ENCODE assay signal across 8 cellular contexts in genomic region chr11:119673389-119674336, GRCh38. TPM values are rescaled to one million over a fixed set of nuclear protein-coding genes. Genes with fewer than 3 reads are reported as not detected.
DNase-seq lines count a peak whose midpoint lies in the region; ATAC-seq and TF ChIP-seq lines count a peak whose summit lies in the region.

No MANE protein-coding gene starts in this region.

- H3K9ac ChIP-seq in KMS-11, result peak overlapping the region; percentile 74; the same call in 1 of the 2 replicates

- H3K4me2 ChIP-seq in KMS-11, result peak overlapping the region; percentile 73; the same call in 1 of the 2 replicates

- no peaks in the 10 kb centered on the region for H3K27me3 Mint-ChIP-seq in CD4-positive, alpha-beta memory T cell

- H3K27ac Mint-ChIP-seq in CD4-positive, alpha-beta memory T cell, result no peak overlapping the region

- H3K4me3 Mint-ChIP-seq in CD4-positive, alpha-beta memory T cell, result peak overlapping the region in 1 of 8 donors; percentile 23

- H3K9me3 Mint-ChIP-seq in CD4-positive, alpha-beta memory T cell, result no peaks in the 10 kb centered on the region

- H3K36me3 ChIP-seq in KMS-11 (ENCODE audit: insufficient read depth) (no peaks in the 10 kb centered on the region), adrenal gland (replicated peaks in 1 of 2) (peaks cover 0 to 5% of the 10 kb centered on the region in 2 donors), thyroid gland (no peaks in the 10 kb centered on the region)
- no peaks in the 10 kb centered on the region for H3K36me3 ChIP-seq in CD4-positive, alpha-beta memory T cell (ENCODE audit: insufficient read depth, low read length)

- DNase-seq in adrenal gland (peak; percentile 29 to 64 (median 59)), thyroid gland (no peak), HPDE6-E6E7 (ENCODE audit: extremely low spot score) (no peak)
- DNase-seq in stimulated activated CD8-positive, alpha-beta memory T cell treated with anti-CD3 and anti-CD28 coated beads, Interleukin-15, amount 100 ng/mL, for 48 hours (ENCODE audit: low read depth in 2 of 2), result peak; percentile 23 to 38
- no peak for DNase-seq in CD4-positive, alpha-beta memory T cell

- peaks cover 2 to 5% of the 10 kb centered on the region in 2 donors for H3K36me3 Mint-ChIP-seq in CD4-positive, alpha-beta memory T cell

- CTCF ChIA-PET in CD4-positive, alpha-beta memory T cell (lab: Charles Lee; ENCODE audit: partially characterized antibody), result interaction anchor here (5.0 kb wide), 1 partner anchor 56 kb away, joined by 25 read pairs; the partner anchor contains the start of gene NECTIN1

- WGBS in adrenal gland, 4 donors, result 42 to 77% (median 50%) methylated on average over 6 to 18 of the region's 18 CpGs
- 75 to 85% methylated on average over 9 to 16 of the region's 18 CpGs for WGBS in thyroid gland, 2 donors

- peaks cover 42% of the 10 kb centered on the region for H3K4me1 ChIP-seq in KMS-11 (ENCODE audit: low read depth, poor library complexity, severe bottlenecking)
- peaks cover 0 to 25% of the 10 kb centered on the region in 2 donors for H3K4me1 ChIP-seq in adrenal gland (replicated peaks in 1 of 2)
- H3K4me1 ChIP-seq in thyroid gland, result peaks cover 0 to 6% of the 10 kb centered on the region in 2 donors
- no peaks in the 10 kb centered on the region for H3K4me1 ChIP-seq in CD4-positive, alpha-beta memory T cell (ENCODE audit: insufficient read depth, low read length)

- POLR2A ChIA-PET in CD4-positive, alpha-beta memory T cell (lab: Charles Lee; ENCODE audit: partially characterized antibody), result no interaction called here

- H3K27ac ChIP-seq in KMS-11, result peak overlapping the region; percentile 96
- peak overlapping the region in 1 of 5 donors; percentile 14 for H3K27ac ChIP-seq in adrenal gland
- no peak overlapping the region for H3K27ac ChIP-seq in thyroid gland
- no peak overlapping the region for H3K27ac ChIP-seq in CD4-positive, alpha-beta memory T cell (ENCODE audit: low read depth, low read length)

- H3K79me2 ChIP-seq in KMS-11 (ENCODE audit: insufficient read depth, low read depth), result no peaks in the 10 kb centered on the region

- no peaks in the 10 kb centered on the region for H4K20me1 ChIP-seq in KMS-11 (ENCODE audit: insufficient read depth)

- peaks cover 0 to 9% (median 4%) of the 10 kb centered on the region in 4 donors for H3K4me1 Mint-ChIP-seq in CD4-positive, alpha-beta memory T cell

- no peak for TF ChIP-seq POLR2A in adrenal gland (IDR thresholded peaks at IDR 0.05)
- no peak for TF ChIP-seq POLR2A in thyroid gland (IDR thresholded peaks at IDR 0.05)

- H3K27me3 ChIP-seq in KMS-11 (ENCODE audit: insufficient read depth, low read depth) (no peaks in the 10 kb centered on the region), adrenal gland (no peaks in the 10 kb centered on the region), thyroid gland (no peaks in the 10 kb centered on the region)
- no peaks in the 10 kb centered on the region for H3K27me3 ChIP-seq in CD4-positive, alpha-beta memory T cell (ENCODE audit: insufficient read depth, low read length)

- peak overlapping the region; percentile 41 for H2AFZ ChIP-seq in KMS-11 (ENCODE audit: low read depth)

- TF ChIP-seq CTCF in KMS-11 (conservative IDR thresholded peaks at IDR 0.05; ENCODE audit: low read depth, low read length) (peak; percentile 32; the same call in 1 of the 2 replicates), adrenal gland (IDR thresholded peaks at IDR 0.05) (peak in 1 of 6 experiments; percentile 15), thyroid gland (IDR thresholded peaks at IDR 0.05) (no peak)

- no peak overlapping the region for H3K4me3 ChIP-seq in KMS-11 (IDR thresholded peaks at IDR 0.05; ENCODE audit: insufficient read depth, low read depth, low read length)
- H3K4me3 ChIP-seq in adrenal gland, result no peak overlapping the region
- no peak overlapping the region for H3K4me3 ChIP-seq in thyroid gland (replicated peaks in 1 of 3)
- H3K4me3 ChIP-seq in CD4-positive, alpha-beta memory T cell (ENCODE audit: low read length in 2 of 2), result no peak overlapping the region

- peak; percentile 78 for ATAC-seq in GM18508 (IDR thresholded peaks at IDR 0.05; ENCODE audit: insufficient read depth, unreplicated experiment)
- peak; percentile 85 for ATAC-seq in GM21528 (IDR thresholded peaks at IDR 0.05; ENCODE audit: low FRiP score, unreplicated experiment)

- H3K9me3 ChIP-seq in adrenal gland (replicated peaks in 1 of 3) (no peaks in the 10 kb centered on the region), thyroid gland (no peaks in the 10 kb centered on the region)
- H3K9me3 ChIP-seq in CD4-positive, alpha-beta memory T cell (ENCODE audit: control insufficient read depth in 1 of 2, low read length in 2 of 2), result no peaks in the 10 kb centered on the region

- intact Hi-C loops in adrenal gland (cut with DNase I) (no loop called here), thyroid gland (cut with DNase I) (no loop called here)
- intact Hi-C loops in CD4-positive, alpha-beta memory T cell (cut with micrococcal nuclease), result no loop called here

RNA-seq across cellular contexts. Expression of gene NECTIN1, which starts 55.3 kb away (rescaled TPM):
- total RNA-seq in adrenal gland, result 10 to 100 TPM in 1 of 8 donors, 1 to 10 TPM in 7; 1.6 to 19.6 (median 5.6) TPM
- 1 to 10 TPM; 2.6 to 6.9 (median 5.6) TPM for polyA plus RNA-seq in adrenal gland
- 1 to 10 TPM in 3 of 4 donors, under 1 TPM in 1; 0.94 to 5.3 (median 2.3) TPM for total RNA-seq in thyroid gland
- 1 to 10 TPM; 3.5 to 3.8 TPM for total RNA-seq in CD4-positive, alpha-beta memory T cell
- 1 to 10 TPM in 1 of 2 donors, not detected in 1; 1.2 TPM for polyA plus RNA-seq in CD4-positive, alpha-beta memory T cell

Comparison
In these comparisons a context has a peak if more than half of its experiments do, and no peak if none do; other contexts are left out.
1. DNase-seq: peak in adrenal gland (7 of 7) and stimulated activated CD8-positive, alpha-beta memory T cell treated with anti-CD3 and anti-CD28 coated beads, Interleukin-15, amount 100 ng/mL, for 48 hours (2 of 2); none in thyroid gland (0 of 2), CD4-positive, alpha-beta memory T cell (0 of 5) and HPDE6-E6E7 (single experiment).